Comparison of ENCODE assay signal across 25 cellular contexts in the genomic region with DNA sequence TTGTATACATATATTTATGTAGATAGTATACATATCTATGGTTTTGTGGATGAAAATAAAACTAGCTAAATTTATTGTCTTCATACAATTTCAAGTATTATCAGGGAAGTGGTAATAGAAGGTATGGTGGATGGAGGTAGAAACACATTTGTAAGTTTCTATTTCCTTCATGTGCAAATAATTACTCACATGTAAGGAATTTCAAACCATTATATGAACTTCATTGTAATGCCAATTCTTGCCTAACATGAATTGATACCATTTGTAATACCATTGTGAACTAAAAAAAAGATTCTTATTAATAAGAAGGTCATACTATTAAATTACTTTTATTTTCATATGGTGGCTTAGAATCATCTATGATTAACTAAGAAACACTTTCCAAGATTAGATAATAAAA. TPM values are rescaled to one million over a fixed set of nuclear protein-coding genes. Genes with fewer than 3 reads are reported as not detected.
"Had no signal": no experiment of that assay in that cellular context is flagged by ENCODE, and none has a peak within 500 bp of the region (broad histone marks: within the 10 kb centered on the region; RNA-seq: fewer than 3 reads in every experiment).

No MANE protein-coding gene starts in this region.

- H3K4me3 ChIP-seq: left lung, lower lobe of right lung, psoas muscle, right atrium auricular region, right lobe of liver, stomach, testis, thyroid gland, transverse colon, upper lobe of left lung had no signal

- DNase-seq: hippocampal formation; kidney glomerular epithelial cell; left colon; left lung; lower lobe of right lung; mammary epithelial cell; mesenchymal stem cell; naive thymus-derived CD8-positive, alpha-beta T cell; nucleus accumbens; psoas muscle; right lobe of liver; stimulated activated CD4-positive, alpha-beta T cell treated with anti-CD3 and anti-CD28 coated beads, Interleukin-12 subunit alpha, Interleukin-12 subunit beta, amount 100 ng/mL, for 4 hours; stimulated activated CD4-positive, alpha-beta T cell treated with anti-CD3 and anti-CD28 coated beads, Interleukin-15, amount 100 ng/mL, for 24 hours; stimulated activated CD4-positive, alpha-beta T cell treated with anti-CD3 and anti-CD28 coated beads, Interleukin-2, amount 100 ng/mL, for 24 hours; stimulated activated CD4-positive, alpha-beta T cell treated with anti-CD3 and anti-CD28 coated beads, Interleukin-4, amount 100 ng/mL, for 1 hour; stimulated activated naive B cell treated with anti-CD40 and anti-IgM and Interleukin-4, amounts not matched to agents 10 μg/mL and 1 μg/mL and 100 μg/mL, for 72 hours; stimulated activated naive CD8-positive, alpha-beta T cell treated with anti-CD3 and anti-CD28 coated beads, Interleukin-15, Interleukin-2, amounts not matched to agents 100 U/mL and 50 U/mL, for 24 hours; stomach; testis; thyroid gland; transverse colon; upper lobe of left lung had no signal

- H3K36me3 ChIP-seq: left lung, lower lobe of right lung, right atrium auricular region, right lobe of liver, stomach, thyroid gland, transverse colon, upper lobe of left lung had no signal

- H3K4me1 ChIP-seq: left lung, lower lobe of right lung, parathyroid adenoma, psoas muscle, right atrium auricular region, right lobe of liver, stomach, testis, thyroid gland, transverse colon, upper lobe of left lung had no signal

- H3K27ac ChIP-seq: left lung, lower lobe of right lung, parathyroid adenoma, psoas muscle, right atrium auricular region, right lobe of liver, stomach, testis, thyroid gland, transverse colon, upper lobe of left lung had no signal

- H3K9me3 ChIP-seq: left lung, lower lobe of right lung, psoas muscle, right atrium auricular region, right lobe of liver, stomach, testis, thyroid gland, transverse colon, upper lobe of left lung had no signal

- ATAC-seq: left colon; left lung; lower lobe of right lung; naive thymus-derived CD8-positive, alpha-beta T cell; psoas muscle; right lobe of liver; stimulated activated naive B cell treated with anti-CD40 and anti-IgM and Interleukin-4, amounts not matched to agents 10 μg/mL and 1 μg/mL and 100 μg/mL, for 72 hours; stimulated activated naive CD8-positive, alpha-beta T cell treated with anti-CD3 and anti-CD28 coated beads, Interleukin-15, Interleukin-2, amounts not matched to agents 100 U/mL and 50 U/mL, for 24 hours had no signal

- FAIRE-seq: keratinocyte had no signal

- H3K27me3 ChIP-seq: left lung, right atrium auricular region, right lobe of liver, stomach, testis, thyroid gland, transverse colon, upper lobe of left lung had no signal

RNA-seq across cellular contexts. Expression of a gene that starts 20.1 kb away (rescaled TPM):
- polyA plus RNA-seq: keratinocyte; mammary epithelial cell; naive thymus-derived CD8-positive, alpha-beta T cell had no signal
